ENCODE assay signal across 8 cellular contexts in genomic region chr9:21030389-21031035, GRCh38. TPM values are rescaled to one million over a fixed set of nuclear protein-coding genes. Genes with fewer than 3 reads are reported as not detected.
DNase-seq lines count a peak whose midpoint lies in the region; ATAC-seq lines count a peak whose summit lies in the region.

No MANE protein-coding gene starts in this region.

- H3K4me3 Mint-ChIP-seq in activated CD4-positive, alpha-beta T cell treated with anti-CD3 and anti-CD28 coated beads, Interleukin-2, amount 10 ng/mL, durations not matched to agents 24 days and 14 days, result no peak overlapping the region

- H3K27ac Mint-ChIP-seq in activated CD4-positive, alpha-beta T cell treated with anti-CD3 and anti-CD28 coated beads, Interleukin-2, amount 10 ng/mL, durations not matched to agents 24 days and 14 days, result no peak overlapping the region

- peak overlapping the region; percentile 50 for H3K4me3 ChIP-seq in skeletal muscle cell (ENCODE audit: low read depth, low read length)

- H3K9me3 Mint-ChIP-seq in activated CD4-positive, alpha-beta T cell treated with anti-CD3 and anti-CD28 coated beads, Interleukin-2, amount 10 ng/mL, durations not matched to agents 24 days and 14 days, result peaks cover 4% of the 10 kb centered on the region

- intact Hi-C loops in activated CD4-positive, alpha-beta T cell treated with anti-CD3 and anti-CD28 coated beads, Interleukin-2, amount 10 ng/mL, durations not matched to agents 24 days and 14 days (cut with micrococcal nuclease), result loop anchor here (1.0 to 5.0 kb wide), 10 partner anchors 29 to 821 kb away; partner anchors contain the start of genes KLHL9 and MLLT3

- DNase-seq in DMS153 (lab: John Stamatoyannopoulos, UW) (peak; percentile 36), germinal center (ENCODE audit: low spot score) (peak; percentile 35), skeletal muscle cell (ENCODE audit: low read depth) (peak; percentile 9), NCI-H187 (lab: John Stamatoyannopoulos, UW) (no peak), NCI-H2171 treated with DMSO at 0.1 percent for 48 hours (lab: John Stamatoyannopoulos, UW) (no peak)
- DNase-seq in activated CD4-positive, alpha-beta T cell treated with anti-CD3 and anti-CD28 coated beads, Interleukin-2, amount 10 ng/mL, durations not matched to agents 24 days and 14 days, result peak; percentile 75

- H3K27me3 Mint-ChIP-seq in activated CD4-positive, alpha-beta T cell treated with anti-CD3 and anti-CD28 coated beads, Interleukin-2, amount 10 ng/mL, durations not matched to agents 24 days and 14 days, result peaks cover 3% of the 10 kb centered on the region

- ATAC-seq in GM19324 (IDR thresholded peaks at IDR 0.05; ENCODE audit: low FRiP score, unreplicated experiment) (peak; percentile 63), HG03196 (IDR thresholded peaks at IDR 0.05; ENCODE audit: unreplicated experiment) (peak; percentile 77)

- peaks cover 11% of the 10 kb centered on the region for H3K4me1 Mint-ChIP-seq in activated CD4-positive, alpha-beta T cell treated with anti-CD3 and anti-CD28 coated beads, Interleukin-2, amount 10 ng/mL, durations not matched to agents 24 days and 14 days

- peaks cover 17% of the 10 kb centered on the region for H3K36me3 Mint-ChIP-seq in activated CD4-positive, alpha-beta T cell treated with anti-CD3 and anti-CD28 coated beads, Interleukin-2, amount 10 ng/mL, durations not matched to agents 24 days and 14 days (ENCODE audit: low read depth)

RNA-seq across cellular contexts. Expression of gene HACD4, which starts 0.9 kb away (rescaled TPM):
- 2.8 and 3.0 TPM in 2 replicates for total RNA-seq in activated CD4-positive, alpha-beta T cell treated with anti-CD3 and anti-CD28 coated beads, Interleukin-2, amount 10 ng/mL, durations not matched to agents 24 days and 14 days

RNA-seq across cellular contexts. Expression of gene IFNB1, which starts 47.2 kb away (rescaled TPM):
- not detected in 2 replicates for total RNA-seq in activated CD4-positive, alpha-beta T cell treated with anti-CD3 and anti-CD28 coated beads, Interleukin-2, amount 10 ng/mL, durations not matched to agents 24 days and 14 days

Comparison
In these comparisons a context has a peak if more than half of its experiments do, and no peak if none do; other contexts are left out.
1. DNase-seq: peak in DMS153 (single experiment), activated CD4-positive, alpha-beta T cell treated with anti-CD3 and anti-CD28 coated beads, Interleukin-2, amount 10 ng/mL, durations not matched to agents 24 days and 14 days (single experiment), germinal center (single experiment) and skeletal muscle cell (single experiment); none in NCI-H187 (0 of 2) and NCI-H2171 treated with DMSO at 0.1 percent for 48 hours (single experiment).